ENCODE assay signal across 8 cellular contexts in genomic region chr7:20777377-20778062, GRCh38. TPM values are rescaled to one million over a fixed set of nuclear protein-coding genes. Genes with fewer than 3 reads are reported as not detected.
DNase-seq lines count a peak whose midpoint lies in the region; ATAC-seq and TF ChIP-seq lines count a peak whose summit lies in the region.

No MANE protein-coding gene starts in this region.

- no peak for TF ChIP-seq CTCF in VCaP (conservative IDR thresholded peaks at IDR 0.05)

- H3K27ac ChIP-seq in VCaP: peak overlapping the region; percentile 60; the same call in 1 of the 2 replicates

- ATAC-seq in GM18502 (IDR thresholded peaks at IDR 0.05; ENCODE audit: poor library complexity, unreplicated experiment): peak; percentile 27
- ATAC-seq in HG02623 (IDR thresholded peaks at IDR 0.05; ENCODE audit: unreplicated experiment): peak; percentile 23
- ATAC-seq in left lobe of liver: peak; percentile 76
- no peak for ATAC-seq in HG03442 (IDR thresholded peaks at IDR 0.05; ENCODE audit: unreplicated experiment)

- DNase-seq in left lobe of liver (ENCODE audit: low spot score) (no peak), NCI-H1436 treated with DMSO at 0.1 percent for 48 hours (lab: John Stamatoyannopoulos, UW) (no peak), OCI-M2 (lab: John Stamatoyannopoulos, UW; ENCODE audit: unreplicated experiment) (no peak), NCI-H1930 (lab: John Stamatoyannopoulos, UW) (no peak)

RNA-seq across cellular contexts. Expression of gene SP8, which starts 9.2 kb away (rescaled TPM):
- total RNA-seq in left lobe of liver: not detected
